20 cellular contexts compared by ENCODE assay signal in the genomic region with DNA sequence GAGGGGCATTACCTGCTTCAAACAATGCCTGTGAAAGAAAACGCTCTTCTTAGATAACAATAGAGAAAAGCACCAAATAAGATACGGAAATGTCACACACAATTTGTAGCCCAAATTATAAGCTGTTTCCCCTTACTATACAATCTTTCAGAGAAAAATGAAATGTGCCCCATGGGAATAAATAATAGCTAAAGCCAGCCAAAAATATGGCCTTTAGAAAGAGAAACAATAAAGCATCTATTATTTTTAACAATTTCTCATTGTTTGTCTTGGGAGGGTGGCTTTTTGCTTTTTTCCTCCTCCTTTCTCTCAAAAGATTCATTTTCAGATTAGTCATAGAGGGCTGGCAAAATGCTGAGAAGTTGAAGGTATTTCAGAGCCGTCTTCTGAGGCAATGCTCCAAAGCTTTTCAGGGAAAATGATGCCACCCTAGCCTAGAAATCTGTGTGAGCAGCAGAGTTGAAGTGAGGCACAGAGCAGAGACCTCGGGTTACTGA.
A peak's percentile ranks its signal among the peaks of the same experiment; 100 is the strongest.
DNase-seq lines count a peak whose midpoint lies in the region; ATAC-seq, FAIRE-seq and TF ChIP-seq lines count a peak whose summit lies in the region.
"Had no signal": no experiment of that assay in that cellular context is flagged by ENCODE, and none has a peak within 500 bp of the region (broad histone marks: within the 10 kb centered on the region; RNA-seq: fewer than 3 reads in every experiment).

No MANE protein-coding gene starts in this region.

- H2AFZ ChIP-seq in endothelial cell of umbilical vein (ENCODE audit: low read depth, low read length), result no peak overlapping the region
- H2AFZ ChIP-seq: hepatocyte had no signal

- in situ Hi-C loops in SK-MEL-5 (cut with HindIII; ENCODE audit: low pct_unique_long_range_greater_than_20kb, low sequenced_read_pairs) (no loop called here), G401 (cut with HindIII; ENCODE audit: low sequenced_read_pairs) (no loop called here)

- peaks cover 9% of the 10 kb centered on the region for H3K4me1 Mint-ChIP-seq in nephron progenitor cell

- no peaks in the 10 kb centered on the region for H3K27me3 ChIP-seq in endothelial cell of umbilical vein (ENCODE audit: control insufficient read depth in 2 of 2, insufficient read depth in 2 of 2, low read length in 2 of 2)
- H3K27me3 ChIP-seq: cardiac muscle cell, hepatocyte, left lung had no signal

- DNase-seq in COLO829 (ENCODE audit: low spot score) (peak; percentile 69), SK-MEL-5 (ENCODE audit: low read depth, low spot score) (peak; percentile 87), endothelial cell of umbilical vein (ENCODE audit: low read depth, low spot score) (peak; percentile 18), nephron progenitor cell (no peak), G401 (ENCODE audit: low spot score) (no peak), A172 (ENCODE audit: low spot score) (no peak)
- DNase-seq in activated CD4-positive, CD25-positive, alpha-beta regulatory T cell (lab: John Stamatoyannopoulos, UW), result no peak
- DNase-seq: activated naive CD4-positive, alpha-beta T cell treated with Interleukin-2 at 50 U/mL for 16 hours; GOT3; left lung; NCI-H1694 treated with DMSO at 0.1 percent for 48 hours; NCI-H526 treated with DMSO at 0.1 percent for 48 hours; retina; stimulated activated CD4-positive, alpha-beta T cell treated with anti-CD3 and anti-CD28 coated beads, Interleukin-4, amount 100 ng/mL, for 4 hours; trophoblast cell had no signal

- no peaks in the 10 kb centered on the region for H4K20me1 ChIP-seq in endothelial cell of umbilical vein (replicated peaks; ENCODE audit: control insufficient read depth, extremely low read depth, insufficient read depth, low read length)

- H3K27me3 Mint-ChIP-seq in nephron progenitor cell (ENCODE audit: low read depth, poor library complexity), result no peaks in the 10 kb centered on the region

- H3K4me3 Mint-ChIP-seq in nephron progenitor cell, result no peak overlapping the region

- H3K9me1 ChIP-seq in endothelial cell of umbilical vein (replicated peaks; ENCODE audit: control insufficient read depth, extremely low read depth, insufficient read depth, low read length), result no peaks in the 10 kb centered on the region

- H3K36me3 Mint-ChIP-seq in nephron progenitor cell (ENCODE audit: low read depth), result no peaks in the 10 kb centered on the region

- TF ChIP-seq POLR2A in endothelial cell of umbilical vein (IDR thresholded peaks at IDR 0.05; ENCODE audit: low read depth, low read length), result no peak

- CTCF ChIA-PET in endothelial cell of umbilical vein (lab: Charles Lee), result no interaction called here

- intact Hi-C loops in endothelial cell of umbilical vein (cut with micrococcal nuclease), result no loop called here

- no TSS peak for BruUV-seq in endothelial cell of umbilical vein (replicated peaks; lab: Mats Ljungman, UMichigan)

- dilution Hi-C loops in endothelial cell of umbilical vein (cut with MboI; ENCODE audit: extremely low pct_ligation_motif_present, low sequenced_read_pairs), result no loop called here

- H3K9ac ChIP-seq in endothelial cell of umbilical vein (replicated peaks; ENCODE audit: extremely low read depth, insufficient read depth, low read length), result no peak overlapping the region

- no peaks in the 10 kb centered on the region for H3K4me1 ChIP-seq in endothelial cell of umbilical vein (ENCODE audit: control insufficient read depth, extremely low read depth, insufficient read depth, low read length)
- H3K4me1 ChIP-seq: left lung had no signal

- ATAC-seq in GM18868 (IDR thresholded peaks at IDR 0.05; ENCODE audit: unreplicated experiment), result no peak
- ATAC-seq: activated CD4-positive, CD25-positive, alpha-beta regulatory T cell treated with anti-CD3 and anti-CD28 coated beads, Interleukin-2, amount 50 U/mL, for 24 hours; left lung; Panc1 had no signal

- H3K79me2 ChIP-seq in endothelial cell of umbilical vein (ENCODE audit: control insufficient read depth, insufficient read depth, low read length), result no peaks in the 10 kb centered on the region
- H3K79me2 ChIP-seq: hepatocyte had no signal

- no peak overlapping the region for H3K4me3 ChIP-seq in endothelial cell of umbilical vein (replicated peaks in 1 of 3; ENCODE audit: insufficient read depth in 1 of 3, low read depth in 1 of 3, low read length in 3 of 3)
- H3K4me3 ChIP-seq: cardiac muscle cell, hepatocyte, left lung had no signal

- no peaks in the 10 kb centered on the region for H3K9me3 ChIP-seq in endothelial cell of umbilical vein (replicated peaks; ENCODE audit: control insufficient read depth, insufficient read depth, low read length)
- H3K9me3 ChIP-seq: left lung had no signal

- no peak overlapping the region for H3K27ac ChIP-seq in endothelial cell of umbilical vein (ENCODE audit: insufficient read depth, low read depth, low read length)
- H3K27ac ChIP-seq: cardiac muscle cell, hepatocyte, left lung had no signal

- H3K36me3 ChIP-seq in endothelial cell of umbilical vein (ENCODE audit: control insufficient read depth in 2 of 2, extremely low read depth in 1 of 2, insufficient read depth in 2 of 2, low read length in 2 of 2), result no peaks in the 10 kb centered on the region
- H3K36me3 ChIP-seq: cardiac muscle cell, left lung had no signal

- no peak for TF ChIP-seq CTCF in endothelial cell of umbilical vein (IDR thresholded peaks at IDR 0.05; ENCODE audit: extremely low read depth in 1 of 2, insufficient read depth in 1 of 2, low read depth in 1 of 2, low read length in 2 of 2)
- TF ChIP-seq CTCF in nephron progenitor cell (IDR thresholded peaks at IDR 0.05), result no peak

- H3K27ac Mint-ChIP-seq in nephron progenitor cell, result peak overlapping the region; percentile 40

- POLR2A ChIA-PET in endothelial cell of umbilical vein (lab: Charles Lee), result no interaction called here

- no peaks in the 10 kb centered on the region for H3K9me3 Mint-ChIP-seq in nephron progenitor cell

- no peak for FAIRE-seq in endothelial cell of umbilical vein (lab: Jason Lieb, UNC)

- H3K4me2 ChIP-seq in endothelial cell of umbilical vein (ENCODE audit: insufficient read depth, low read length), result no peak overlapping the region
- H3K4me2 ChIP-seq: hepatocyte had no signal

TF ChIP-seq in endothelial cell of umbilical vein, 7 proteins besides CTCF, POLR2A, EP300 and RAD21:
- TF ChIP-seq GATA2 (IDR thresholded peaks at IDR 0.05; ENCODE audit: insufficient read depth, insufficient read length, low read depth, low read length) (no peak), POLR2AphosphoS5 (IDR thresholded peaks at IDR 0.05; ENCODE audit: insufficient read depth, low read depth, low read length) (no peak), JUN (IDR thresholded peaks at IDR 0.05; ENCODE audit: borderline replicate concordance, insufficient read depth, insufficient read length, low read depth) (no peak), FOS (IDR thresholded peaks at IDR 0.05; ENCODE audit: borderline replicate concordance, insufficient read depth, low read length) (no peak), EZH2 (IDR thresholded peaks at IDR 0.05; ENCODE audit: borderline replicate concordance, low read depth, low read length, severe bottlenecking) (no peak), MYC (IDR thresholded peaks at IDR 0.05; ENCODE audit: low read depth, low read length) (no peak)
- TF ChIP-seq, protein P1, sequence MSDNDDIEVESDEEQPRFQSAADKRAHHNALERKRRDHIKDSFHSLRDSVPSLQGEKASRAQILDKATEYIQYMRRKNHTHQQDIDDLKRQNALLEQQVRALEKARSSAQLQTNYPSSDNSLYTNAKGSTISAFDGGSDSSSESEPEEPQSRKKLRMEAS (IDR thresholded peaks at IDR 0.05; ENCODE audit: insufficient read depth, insufficient read length), result no peak
TF ChIP-seq in endothelial cell of umbilical vein: peak in this region for 0.

Comparison
In these comparisons a context has a peak if more than half of its experiments do, and no peak if none do; other contexts are left out.
1. DNase-seq: peak in COLO829 (single experiment), SK-MEL-5 (single experiment) and endothelial cell of umbilical vein (single experiment); none in nephron progenitor cell (single experiment), G401 (single experiment), activated CD4-positive, CD25-positive, alpha-beta regulatory T cell (0 of 4) and A172 (single experiment).